In genomic region chr15:82093774-82094211, GRCh38 we compare ENCODE assay signal across 11 cellular contexts. TPM values are rescaled to one million over a fixed set of nuclear protein-coding genes. Genes with fewer than 3 reads are reported as not detected.
DNase-seq lines count a peak whose midpoint lies in the region; ATAC-seq and TF ChIP-seq lines count a peak whose summit lies in the region.
"Had no signal": no experiment of that assay in that cellular context is flagged by ENCODE, and none has a peak within 500 bp of the region (broad histone marks: within the 10 kb centered on the region; RNA-seq: fewer than 3 reads in every experiment).

No MANE protein-coding gene starts in this region.

- intact Hi-C loops in thyroid gland (cut with DNase I): no loop called here

- no peak for TF ChIP-seq CTCF in astrocyte of the spinal cord (IDR thresholded peaks at IDR 0.05; ENCODE audit: low read depth, low read length)
- no peak for TF ChIP-seq CTCF in thyroid gland (IDR thresholded peaks at IDR 0.05)

- no peak for ATAC-seq in GM19397 (IDR thresholded peaks at IDR 0.05; ENCODE audit: unreplicated experiment)
- ATAC-seq: left ventricle myocardium superior had no signal

- in situ Hi-C loops in Caki2 (cut with HindIII; ENCODE audit: low pct_unique_long_range_greater_than_20kb, low sequenced_read_pairs): no loop called here
- in situ Hi-C loops in astrocyte of the spinal cord (cut with HindIII; ENCODE audit: low sequenced_read_pairs): no loop called here

- H3K9me3 ChIP-seq in thyroid gland: no peaks in the 10 kb centered on the region

- no peaks in the 10 kb centered on the region for H3K27me3 ChIP-seq in thyroid gland

- no peaks in the 10 kb centered on the region for H3K4me1 ChIP-seq in thyroid gland

- H3K4me3 ChIP-seq in astrocyte of the spinal cord (ENCODE audit: low read depth, low read length) (peak overlapping the region; percentile 11), thyroid gland (replicated peaks in 1 of 3) (no peak overlapping the region)

- no peaks in the 10 kb centered on the region for H3K36me3 ChIP-seq in thyroid gland

- WGBS in thyroid gland, 2 donors: 86 to 90% methylated on average over 13 of the region's 13 CpGs

- H3K27ac ChIP-seq in thyroid gland: no peak overlapping the region

- no peak for TF ChIP-seq POLR2A in thyroid gland (IDR thresholded peaks at IDR 0.05)

- DNase-seq in Caki2 (ENCODE audit: low read depth): peak; percentile 22
- peak; percentile 45 for DNase-seq in MV-4-11 (lab: John Stamatoyannopoulos, UW)
- peak; percentile 86 for DNase-seq in astrocyte of the spinal cord (ENCODE audit: low read depth, low spot score)
- DNase-seq in kidney glomerular epithelial cell (lab: John Stamatoyannopoulos, UW): peak; percentile 11
- no peak for DNase-seq in thyroid gland
- DNase-seq in NCI-H748 (lab: John Stamatoyannopoulos, UW; ENCODE audit: unreplicated experiment): no peak
- DNase-seq in C1 segment of cervical spinal cord (lab: John Stamatoyannopoulos, UW): no peak
- DNase-seq: COR-L47, KG1, left ventricle myocardium superior had no signal

RNA-seq across cellular contexts. Expression of gene MEX3B, which starts 48.0 kb away (rescaled TPM):
- total RNA-seq in Caki2 (2014; rRNA removed; shearing (Covaris generic); ENCODE audit: low replicate concordance): 5.5 and 7.4 TPM in 2 replicates
- 1 to 10 TPM in 2 of 4 donors, under 1 TPM in 2; 0.73 to 1.8 (median 1.1) TPM for total RNA-seq in thyroid gland

Comparison
In these comparisons a context has a peak if more than half of its experiments do, and no peak if none do; other contexts are left out.
1. DNase-seq: peak in Caki2 (single experiment), MV-4-11 (single experiment), astrocyte of the spinal cord (single experiment) and kidney glomerular epithelial cell (single experiment); none in thyroid gland (0 of 2), NCI-H748 (single experiment) and C1 segment of cervical spinal cord (0 of 14).